In genomic region chr22:37234736-37235711, GRCh38 we compare ENCODE assay signal across 1 cellular context.
TF ChIP-seq lines count a peak whose summit lies in the region.

No MANE protein-coding gene starts in this region.

TF ChIP-seq in HEK293, 187 proteins besides CTCF, POLR2A, EP300 and RAD21 (continued from another document):
- TF ChIP-seq, protein P1, sequence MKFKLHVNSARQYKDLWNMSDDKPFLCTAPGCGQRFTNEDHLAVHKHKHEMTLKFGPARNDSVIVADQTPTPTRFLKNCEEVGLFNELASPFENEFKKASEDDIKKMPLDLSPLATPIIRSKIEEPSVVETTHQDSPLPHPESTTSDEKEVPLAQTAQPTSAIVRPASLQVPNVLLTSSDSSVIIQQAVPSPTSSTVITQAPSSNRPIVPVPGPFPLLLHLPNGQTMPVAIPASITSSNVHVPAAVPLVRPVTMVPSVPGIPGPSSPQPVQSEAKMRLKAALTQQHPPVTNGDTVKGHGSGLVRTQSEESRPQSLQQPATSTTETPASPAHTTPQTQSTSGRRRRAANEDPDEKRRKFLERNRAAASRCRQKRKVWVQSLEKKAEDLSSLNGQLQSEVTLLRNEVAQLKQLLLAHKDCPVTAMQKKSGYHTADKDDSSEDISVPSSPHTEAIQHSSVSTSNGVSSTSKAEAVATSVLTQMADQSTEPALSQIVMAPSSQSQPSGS (tag by site-specific recombination; IDR thresholded peaks at IDR 0.05; ENCODE audit: low read depth): no peak
- TF ChIP-seq ZNF785 (tag by site-specific recombination; IDR thresholded peaks at IDR 0.05): no peak
- no peak for TF ChIP-seq ZNF169 (tag by site-specific recombination; IDR thresholded peaks at IDR 0.05)
- no peak for TF ChIP-seq GLIS1 (tag by site-specific recombination; IDR thresholded peaks at IDR 0.05)
- TF ChIP-seq EGR2 (tag by site-specific recombination; IDR thresholded peaks at IDR 0.05; ENCODE audit: low read depth): no peak
- TF ChIP-seq ZNF221 (tag by site-specific recombination; IDR thresholded peaks at IDR 0.05; ENCODE audit: borderline replicate concordance): no peak
- TF ChIP-seq ZNF692 (tag by site-specific recombination; IDR thresholded peaks at IDR 0.05): no peak
- TF ChIP-seq ZNF660 (tag by site-specific recombination; IDR thresholded peaks at IDR 0.05): no peak
- TF ChIP-seq KLF1 (tag by site-specific recombination; IDR thresholded peaks at IDR 0.05): no peak
TF ChIP-seq in HEK293: peak in this region for 2.
